ENCODE assay signal across 9 cellular contexts in genomic region chr3:42701371-42702065, GRCh38. TPM values are rescaled to one million over a fixed set of nuclear protein-coding genes. Genes with fewer than 3 reads are reported as not detected.
A peak's percentile ranks its signal among the peaks of the same experiment; 100 is the strongest.
DNase-seq lines count a peak whose midpoint lies in the region; ATAC-seq and TF ChIP-seq lines count a peak whose summit lies in the region.
"Had no signal": no experiment of that assay in that cellular context is flagged by ENCODE, and none has a peak within 500 bp of the region (broad histone marks: within the 10 kb centered on the region; RNA-seq: fewer than 3 reads in every experiment).

No MANE protein-coding gene starts in this region.

- no peak for TF ChIP-seq POLR2A in testis (IDR thresholded peaks at IDR 0.05)

- no peaks in the 10 kb centered on the region for H4K20me1 ChIP-seq in fibroblast of lung (ENCODE audit: control insufficient read depth, extremely low read depth, insufficient read depth, low read length)

- no peak overlapping the region for H3K27ac ChIP-seq in fibroblast of lung (ENCODE audit: insufficient read depth, low read length)
- H3K27ac ChIP-seq in testis, result no peak overlapping the region

- H3K36me3 Mint-ChIP-seq in neural crest cell (ENCODE audit: low read depth), result no peaks in the 10 kb centered on the region

- H3K4me3 ChIP-seq in fibroblast of lung (replicated peaks in 1 of 4; ENCODE audit: control extremely low read depth in 1 of 4, insufficient read depth in 1 of 4, low read depth in 3 of 4, low read length in 4 of 4), result no peak overlapping the region
- H3K4me3 ChIP-seq in testis, result no peak overlapping the region
- H3K4me3 ChIP-seq: HAP-1 had no signal

- H3K27me3 ChIP-seq in fibroblast of lung (ENCODE audit: control insufficient read depth, insufficient read depth, low read length) (peaks cover 2% of the 10 kb centered on the region), testis (no peaks in the 10 kb centered on the region)

- no peaks in the 10 kb centered on the region for H3K9me3 Mint-ChIP-seq in neural crest cell

- H3K9me3 ChIP-seq in fibroblast of lung (ENCODE audit: control insufficient read depth, insufficient read depth, low read depth, low read length) (no peaks in the 10 kb centered on the region), testis (no peaks in the 10 kb centered on the region)
- H3K9me3 ChIP-seq: HAP-1 had no signal

- no peak for ATAC-seq in GM19455 (IDR thresholded peaks at IDR 0.05; ENCODE audit: unreplicated experiment)
- ATAC-seq in GM18861 (IDR thresholded peaks at IDR 0.05; ENCODE audit: unreplicated experiment), result no peak

- H3K4me2 ChIP-seq in fibroblast of lung (ENCODE audit: extremely low read depth, insufficient read depth, low read length), result no peak overlapping the region

- no peaks in the 10 kb centered on the region for H3K79me2 ChIP-seq in fibroblast of lung (ENCODE audit: control insufficient read depth, insufficient read depth, low read length)

- no peak overlapping the region for H3K4me3 Mint-ChIP-seq in neural crest cell

- TF ChIP-seq CTCF in GM10248 (IDR thresholded peaks at IDR 0.05; ENCODE audit: control extremely low read depth, extremely low read depth, low read depth, missing control alignments) (no peak), fibroblast of lung (conservative IDR thresholded peaks at IDR 0.05 in 1 of 2, IDR thresholded peaks at IDR 0.05 in 1 of 2; ENCODE audit: low read depth in 1 of 2, low read length in 2 of 2) (no peak), neural crest cell (conservative IDR thresholded peaks at IDR 0.05) (no peak), testis (IDR thresholded peaks at IDR 0.05) (no peak)

- DNase-seq in GM10248 (ENCODE audit: extremely low spot score) (peak; percentile 78), NOMO-1 (lab: John Stamatoyannopoulos, UW; ENCODE audit: unreplicated experiment in 2 of 2) (peak; percentile 58 to 65), fibroblast of lung (ENCODE audit: low read depth in 2 of 2) (peak; percentile 10 to 34), neural crest cell (ENCODE audit: low read depth, low spot score) (peak; percentile 70), testis (peak; percentile 60)
- DNase-seq in activated CD8-positive, alpha-beta memory T cell treated with anti-CD3 and anti-CD28 coated beads, Interleukin-2, amount 50 U/mL, for 48 hours, result peak; percentile 85

- CTCF ChIA-PET in GM10248 (lab: Yijun Ruan, JAX), result no interaction called here

- H3K36me3 ChIP-seq in fibroblast of lung (ENCODE audit: control insufficient read depth, insufficient read depth, low read length) (no peaks in the 10 kb centered on the region), testis (ENCODE audit: low read depth, missing control alignments) (no peaks in the 10 kb centered on the region)
- H3K36me3 ChIP-seq: HAP-1 had no signal

- no peak overlapping the region for H3K9ac ChIP-seq in fibroblast of lung (ENCODE audit: insufficient read depth, low read length)

- H3K27me3 Mint-ChIP-seq in neural crest cell (ENCODE audit: low read depth), result no peaks in the 10 kb centered on the region

- peaks cover 3% of the 10 kb centered on the region for H3K4me1 Mint-ChIP-seq in neural crest cell

- WGBS in testis, 2 donors, result 55 to 60% methylated on average over 13 to 14 of the region's 15 CpGs

- POLR2A ChIA-PET in GM10248 (lab: Yijun Ruan, JAX), result no interaction called here

- H3K27ac Mint-ChIP-seq in neural crest cell (ENCODE audit: unreplicated experiment), result no peak overlapping the region

- intact Hi-C loops in testis (cut with DNase I; ENCODE audit: low total_unique reads), result no loop called here

- no peak overlapping the region for H2AFZ ChIP-seq in fibroblast of lung (ENCODE audit: low read length)

- H3K4me1 ChIP-seq in fibroblast of lung (ENCODE audit: control insufficient read depth, extremely low read depth, insufficient read depth, low read length), result no peaks in the 10 kb centered on the region
- peaks cover 10% of the 10 kb centered on the region for H3K4me1 ChIP-seq in testis
- H3K4me1 ChIP-seq: HAP-1 had no signal

RNA-seq across cellular contexts. Expression of gene HHATL, which starts 1.1 kb away (rescaled TPM):
- total RNA-seq in fibroblast of lung (not detected in 2 replicates), neural crest cell (not detected in 2 replicates), testis (1 to 10 TPM; 6.4 to 7.2 TPM)
- polyA plus RNA-seq in fibroblast of lung (not detected in 2 replicates), testis (ENCODE audit: insufficient read depth, low read depth, low replicate concordance) (6.1 TPM)
- polyA plus RNA-seq in fibroblast of lung (2012), result not detected in 2 replicates
- polyA minus RNA-seq in fibroblast of lung (ENCODE audit: low replicate concordance), result 6.2 TPM in 1 of 2 replicates, not detected in the other

RNA-seq across cellular contexts. Expression of gene KLHL40, which starts 16.2 kb away (rescaled TPM):
- not detected in 2 replicates for total RNA-seq in fibroblast of lung
- not detected in 2 replicates for polyA plus RNA-seq in fibroblast of lung
- not detected in 2 replicates for polyA plus RNA-seq in fibroblast of lung (2012)
- polyA minus RNA-seq in fibroblast of lung (ENCODE audit: low replicate concordance), result not detected in 2 replicates
- total RNA-seq in neural crest cell, result not detected in 2 replicates
- total RNA-seq in testis, result 1 to 10 TPM in 1 of 2 donors, under 1 TPM in 1; 0.62 to 3.1 TPM
- 3.2 TPM for polyA plus RNA-seq in testis (ENCODE audit: insufficient read depth, low read depth, low replicate concordance)

RNA-seq across cellular contexts. Expression of gene ZBTB47, which starts 48.0 kb away (rescaled TPM):
- total RNA-seq in fibroblast of lung (32.1 and 49.4 TPM in 2 replicates), neural crest cell (6.6 and 7.3 TPM in 2 replicates), testis (10 to 100 TPM; 16.7 to 22.8 TPM)
- polyA plus RNA-seq in fibroblast of lung (15.2 and 15.6 TPM in 2 replicates), testis (ENCODE audit: insufficient read depth, low read depth, low replicate concordance) (18.1 TPM)
- polyA plus RNA-seq in fibroblast of lung (2012), result 20.8 and 21.0 TPM in 2 replicates
- 26.3 and 41.3 TPM in 2 replicates for polyA minus RNA-seq in fibroblast of lung (ENCODE audit: low replicate concordance)

Comparison
In these comparisons a context has a peak if more than half of its experiments do, and no peak if none do; other contexts are left out.
1. DNase-seq: peak in every context shown above with its lines; median percentile 85 in activated CD8-positive, alpha-beta memory T cell treated with anti-CD3 and anti-CD28 coated beads, Interleukin-2, amount 50 U/mL, for 48 hours; 78 in GM10248; 70 in neural crest cell; 62 in NOMO-1; 60 in testis; 22 in fibroblast of lung.